ENCODE assay signal across 8 cellular contexts in the genomic region with DNA sequence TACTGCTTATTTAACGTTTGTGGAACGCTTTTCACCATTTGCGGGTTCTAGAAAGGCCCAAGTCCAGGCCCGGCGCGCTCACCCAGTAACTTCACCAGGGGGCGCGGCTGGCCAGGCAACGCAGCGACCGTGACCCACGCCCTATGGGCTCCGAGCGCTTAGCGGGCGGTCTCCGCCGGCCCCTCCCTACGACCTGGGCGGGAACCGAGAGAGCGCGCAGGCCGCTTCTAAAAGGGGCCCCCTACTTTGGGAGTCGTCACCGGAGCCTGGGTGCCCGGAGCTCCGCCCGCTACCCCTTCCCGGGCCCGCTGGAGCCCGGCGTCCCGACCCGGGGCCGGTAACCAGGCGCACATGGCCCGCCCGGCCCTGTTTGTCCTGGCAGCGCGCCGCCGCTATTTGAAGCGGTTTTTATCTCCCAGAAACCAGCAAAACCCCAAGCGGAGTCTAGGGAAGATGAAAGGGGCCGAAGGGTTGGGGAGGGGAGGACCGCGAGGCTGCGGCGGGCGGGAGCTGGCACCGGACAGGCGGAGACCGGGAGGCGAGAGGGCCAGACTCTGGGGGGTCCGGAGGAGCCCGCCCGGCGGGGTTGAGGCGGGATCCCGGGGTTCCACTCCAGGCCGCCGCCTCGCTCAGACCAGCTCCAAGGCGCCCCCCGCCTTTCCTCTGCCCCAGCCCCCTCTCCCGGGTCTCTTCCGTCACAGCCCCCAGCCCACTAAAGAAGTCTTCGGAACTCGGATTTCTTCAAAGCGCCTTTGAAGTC.
A peak's percentile ranks its signal among the peaks of the same experiment; 100 is the strongest.
DNase-seq lines count a peak whose midpoint lies in the region; ATAC-seq, FAIRE-seq and TF ChIP-seq lines count a peak whose summit lies in the region.

No MANE protein-coding gene starts in this region.

- peak overlapping the region; percentile 37; the same call in 1 of the 2 replicates for H2AFZ ChIP-seq in OCI-LY1 (ENCODE audit: low read length)

- H3K36me3 ChIP-seq in OCI-LY1 (ENCODE audit: insufficient read depth, low read length) = peaks cover 3% of the 10 kb centered on the region; the same call in 1 of the 2 replicates
- H3K36me3 ChIP-seq in muscle layer of colon (ENCODE audit: insufficient read depth, low read length) = peaks cover 4% of the 10 kb centered on the region

- peak; percentile 69 for TF ChIP-seq CTCF in D721Med (IDR thresholded peaks at IDR 0.05; ENCODE audit: insufficient read depth, missing control alignments)
- TF ChIP-seq CTCF in OCI-LY1 (IDR thresholded peaks at IDR 0.05; ENCODE audit: low read length) = peak; percentile 85

- DNase-seq in D721Med (ENCODE audit: insufficient read length, low spot score) (peak; percentile 98), HuH-7 (ENCODE audit: low spot score) (peak; percentile 98), activated T-cell treated with anti-CD3 and anti-CD28 coated beads for 4 hours (peak; percentile 64), erythroblast (lab: John Stamatoyannopoulos, UW) (peak; percentile 96 to 97)
- DNase-seq in stimulated activated CD8-positive, alpha-beta memory T cell treated with anti-CD3 and anti-CD28 coated beads, Interleukin-7, amount 100 ng/mL, for 1 hour (ENCODE audit: low read depth in 2 of 2) = peak; percentile 63 to 67

- H3K27me3 ChIP-seq in OCI-LY1 (ENCODE audit: insufficient read depth, low read length) = no peaks in the 10 kb centered on the region
- H3K27me3 ChIP-seq in muscle layer of colon (ENCODE audit: control insufficient read depth in 1 of 2, insufficient read depth in 2 of 2, low read length in 2 of 2) = peaks cover 0 to 6% of the 10 kb centered on the region in 2 donors

- TF ChIP-seq POLR2A in erythroblast (IDR thresholded peaks at IDR 0.05; ENCODE audit: low read length) = peak; percentile 74

- H3K4me2 ChIP-seq in OCI-LY1 (ENCODE audit: low read length) = peak overlapping the region; percentile 93

- no peaks in the 10 kb centered on the region; the same call in 1 of the 2 replicates for H3F3A ChIP-seq in OCI-LY1 (ENCODE audit: insufficient read depth, low read length)

- no peaks in the 10 kb centered on the region for H3K9me2 ChIP-seq in OCI-LY1 (ENCODE audit: low read depth, low read length)

- H3K4me1 ChIP-seq in OCI-LY1 (ENCODE audit: insufficient read depth, low read length, severe bottlenecking) = peaks cover 43% of the 10 kb centered on the region
- peaks cover 26% of the 10 kb centered on the region for H3K4me1 ChIP-seq in muscle layer of colon (ENCODE audit: insufficient read depth, low read length)

- FAIRE-seq in D721Med (lab: Jason Lieb, UNC) = no peak

- no peaks in the 10 kb centered on the region for H3K79me2 ChIP-seq in OCI-LY1 (ENCODE audit: insufficient read depth, low read length)

- H4K20me1 ChIP-seq in OCI-LY1 (ENCODE audit: insufficient read depth, low read length) = no peaks in the 10 kb centered on the region

- peak overlapping the region; percentile 87 for H3K27ac ChIP-seq in OCI-LY1 (ENCODE audit: low read depth, low read length, poor library complexity, severe bottlenecking)
- peak overlapping the region; percentile 93 for H3K27ac ChIP-seq in muscle layer of colon (ENCODE audit: low read depth, low read length)

- H3K4me3 ChIP-seq in OCI-LY1 (ENCODE audit: low read depth, low read length, poor library complexity, severe bottlenecking) (peak overlapping the region; percentile 67), muscle layer of colon (ENCODE audit: low read depth in 1 of 2, low read length in 2 of 2) (peak overlapping the region; percentile 47 to 63)

- peak; percentile 45 for ATAC-seq in GM21447 (IDR thresholded peaks at IDR 0.05; ENCODE audit: unreplicated experiment)

- H3K9ac ChIP-seq in OCI-LY1 (ENCODE audit: low read length) (peak overlapping the region; percentile 83), muscle layer of colon (ENCODE audit: low read length) (peak overlapping the region; percentile 59)

- H3K9me3 ChIP-seq in OCI-LY1 (ENCODE audit: low read length) (no peaks in the 10 kb centered on the region), muscle layer of colon (ENCODE audit: low read length) (no peaks in the 10 kb centered on the region)

Comparison
In these comparisons a context has a peak if more than half of its experiments do, and no peak if none do; other contexts are left out.
1. Peak in every context shown above with its lines: DNase-seq, ATAC-seq, H3K4me3 ChIP-seq and H3K27ac ChIP-seq.